In the genomic region with DNA sequence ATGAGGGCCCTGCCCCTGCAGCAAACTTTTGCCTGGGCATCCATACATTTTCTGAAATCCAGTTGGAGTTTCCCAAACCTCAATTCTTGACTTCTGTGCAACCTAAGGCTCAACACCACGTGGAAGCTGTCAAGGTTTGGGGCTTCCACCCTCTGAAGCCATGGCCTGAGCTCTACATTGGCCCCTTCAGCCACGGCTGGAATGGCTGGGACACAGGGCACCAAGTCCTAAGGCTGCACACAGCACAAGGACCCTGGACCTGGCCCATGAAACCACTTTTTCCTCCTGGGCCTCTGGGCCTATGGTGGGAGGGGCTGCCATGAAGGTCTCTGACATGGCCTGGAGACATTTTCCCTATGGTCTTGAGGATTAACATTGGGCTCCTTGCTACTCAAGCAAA, we compare ENCODE assay signal across 29 cellular contexts.
"Had no signal": no experiment of that assay in that cellular context is flagged by ENCODE, and none has a peak within 500 bp of the region (broad histone marks: within the 10 kb centered on the region; RNA-seq: fewer than 3 reads in every experiment).

No MANE protein-coding gene starts in this region.

- H3K27ac ChIP-seq: adrenal gland, ascending aorta, body of pancreas, brain microvascular endothelial cell, breast epithelium, cardiac muscle cell had no signal

- H3K27me3 ChIP-seq: adrenal gland, ascending aorta, body of pancreas, brain microvascular endothelial cell, breast epithelium, cardiac muscle cell had no signal

- H3K36me3 ChIP-seq: adrenal gland, ascending aorta, brain microvascular endothelial cell, breast epithelium, cardiac muscle cell had no signal

- H3K4me3 ChIP-seq: adrenal gland, ascending aorta, body of pancreas, breast epithelium, cardiac muscle cell had no signal

- DNase-seq: activated effector memory CD4-positive, alpha-beta T cell treated with anti-CD3 and anti-CD28 coated beads, Interleukin-2, amount 50 U/mL, for 16 hours; activated effector memory CD4-positive, alpha-beta T cell treated with Interleukin-2 at 50 U/mL for 16 hours; activated gamma-delta T cell; activated gamma-delta T cell treated with Interleukin-2 at 50 U/mL for 16 hours; activated naive CD4-positive, alpha-beta T cell; activated naive CD4-positive, alpha-beta T cell treated with anti-CD3 and anti-CD28 coated beads for 36 hours; activated naive CD4-positive, alpha-beta T cell treated with anti-CD3 and anti-CD28 coated beads, Interleukin-2, amount 10 ng/mL, durations not matched to agents 7 days and 5 days; activated naive CD4-positive, alpha-beta T cell treated with anti-CD3 and anti-CD28 coated beads, Interleukin-2, amount 50 U/mL, for 16 hours; activated naive CD4-positive, alpha-beta T cell treated with Interleukin-2 at 50 U/mL for 16 hours; activated naive CD8-positive, alpha-beta T cell treated with anti-CD3 and anti-CD28 coated beads for 36 hours; activated naive CD8-positive, alpha-beta T cell treated with anti-CD3 and anti-CD28 coated beads, Interleukin-2, amount 10 ng/mL, durations not matched to agents 7 days and 5 days; activated naive CD8-positive, alpha-beta T cell treated with anti-CD3 and anti-CD28 coated beads, Interleukin-2, amount 50 U/mL, for 24 hours; activated T-cell treated with anti-CD3 and anti-CD28 coated beads, Interleukin-2, amount 50 U/mL, for 1 hour; activated T-cell treated with anti-CD3 and anti-CD28 coated beads, Interleukin-2, amount 50 U/mL, for 24 hours; activated T-cell treated with anti-CD3 and anti-CD28 coated beads, Interleukin-2, amount 50 U/mL, for 4 hours; activated T-cell treated with anti-CD3 and anti-CD28 coated beads, Interleukin-2, amount 50 U/mL, for 72 hours; adrenal gland; amniotic stem cell; amygdala; anterior cingulate cortex; aorta; body of pancreas; brain microvascular endothelial cell; caudate nucleus; central memory CD4-positive, alpha-beta T cell; cerebellar nuclear complex had no signal

- H3K4me1 ChIP-seq: adrenal gland, ascending aorta, body of pancreas, breast epithelium had no signal

- H3K9me3 ChIP-seq: adrenal gland, ascending aorta had no signal
